In genomic region chr15:89690276-89691218, GRCh38 we compare ENCODE assay signal across 1 cellular context.
TF ChIP-seq lines count a peak whose summit lies in the region.

Gene PEX11A, minus strand, starts transcription at chr15:89690754. Its CDS starts 122 bp downstream, at chr15:89690632.
Gene WDR93, plus strand, starts transcription at chr15:89690811. Its CDS starts 10,936 bp downstream, at chr15:89701747.

TF ChIP-seq in HepG2, 621 proteins besides CTCF, POLR2A, EP300 and RAD21 (continued from another document and continues in another):
- peak; percentile 86 for TF ChIP-seq ZNF281 (CRISPR knock-in tag; IDR thresholded peaks at IDR 0.05; ENCODE audit: borderline replicate concordance)
- TF ChIP-seq ZNF260 (CRISPR knock-in tag; IDR thresholded peaks at IDR 0.05; ENCODE audit: borderline replicate concordance, low read depth) = no peak
- TF ChIP-seq TARDBP (CRISPR knock-in tag; IDR thresholded peaks at IDR 0.05) = 0 out of 2 replicates have a peak, but pooled peaks have one; percentile 45
- TF ChIP-seq ZNF251 (CRISPR knock-in tag; IDR thresholded peaks at IDR 0.05) = no peak
- no peak for TF ChIP-seq HMGXB3 (CRISPR knock-in tag; IDR thresholded peaks at IDR 0.05; ENCODE audit: borderline replicate concordance)
- no peak for TF ChIP-seq ZNF781 (CRISPR knock-in tag; IDR thresholded peaks at IDR 0.05; ENCODE audit: borderline replicate concordance, not compliant biosample characterization)
- no peak for TF ChIP-seq SRSF4 (IDR thresholded peaks at IDR 0.05; ENCODE audit: low read depth, low read length, poor library complexity, severe bottlenecking)
- TF ChIP-seq KDM5A (IDR thresholded peaks at IDR 0.05; ENCODE audit: borderline replicate concordance, low read length) = peak; percentile 60; the same call in 1 of the 2 replicates
- no peak for TF ChIP-seq FOXM1 (CRISPR knock-in tag; IDR thresholded peaks at IDR 0.05)
- no peak for TF ChIP-seq NKX3-1 (CRISPR knock-in tag; IDR thresholded peaks at IDR 0.05)
- TF ChIP-seq LCORL (IDR thresholded peaks at IDR 0.05) = no peak
- TF ChIP-seq LCORL (CRISPR knock-in tag; IDR thresholded peaks at IDR 0.05) = 0 out of 2 replicates have a peak, but pooled peaks have one; percentile 68
- TF ChIP-seq ZSCAN12 (CRISPR knock-in tag; IDR thresholded peaks at IDR 0.05) = no peak
- TF ChIP-seq ADNP (CRISPR knock-in tag; IDR thresholded peaks at IDR 0.05) = no peak
- 0 out of 2 replicates have a peak, but pooled peaks have one; percentile 77 for TF ChIP-seq ZMYM2 (CRISPR knock-in tag; IDR thresholded peaks at IDR 0.05)
- TF ChIP-seq SP1 (IDR thresholded peaks at IDR 0.05) = no peak
- peak; percentile 45; the same call in 1 of the 2 replicates for TF ChIP-seq SP1 (CRISPR knock-in tag; IDR thresholded peaks at IDR 0.05)
- peak; percentile 36; the same call in 1 of the 2 replicates for TF ChIP-seq ZNF770 (CRISPR knock-in tag; IDR thresholded peaks at IDR 0.05)
- peak; percentile 84 for TF ChIP-seq ZFY (CRISPR knock-in tag; IDR thresholded peaks at IDR 0.05)
- TF ChIP-seq SP2 (CRISPR knock-in tag; IDR thresholded peaks at IDR 0.05) = peak; percentile 70
- TF ChIP-seq ZNF766 (CRISPR knock-in tag; IDR thresholded peaks at IDR 0.05; ENCODE audit: borderline replicate concordance) = no peak
- TF ChIP-seq ZNF784 (CRISPR knock-in tag; IDR thresholded peaks at IDR 0.05; ENCODE audit: borderline replicate concordance) = no peak
- no peak for TF ChIP-seq ZSCAN29 (CRISPR knock-in tag; conservative IDR thresholded peaks at IDR 0.05)
- TF ChIP-seq ZNF441 (CRISPR knock-in tag; IDR thresholded peaks at IDR 0.05; ENCODE audit: borderline replicate concordance) = peak; percentile 23; the same call in 1 of the 2 replicates
- TF ChIP-seq PHF8 (CRISPR knock-in tag; IDR thresholded peaks at IDR 0.05) = peak; percentile 83
- no peak for TF ChIP-seq ZNF329 (CRISPR knock-in tag; IDR thresholded peaks at IDR 0.05; ENCODE audit: low read depth)
- TF ChIP-seq ZKSCAN5 (CRISPR knock-in tag; IDR thresholded peaks at IDR 0.05) = peak; percentile 80; the same call in 1 of the 2 replicates
- no peak for TF ChIP-seq ZNF263 (CRISPR knock-in tag; IDR thresholded peaks at IDR 0.05)
- TF ChIP-seq KIAA2018 (CRISPR knock-in tag; IDR thresholded peaks at IDR 0.05; ENCODE audit: borderline replicate concordance) = no peak
- no peak for TF ChIP-seq PRDM10 (CRISPR knock-in tag; IDR thresholded peaks at IDR 0.05; ENCODE audit: low read depth)
- TF ChIP-seq ATF6 (CRISPR knock-in tag; conservative IDR thresholded peaks at IDR 0.05) = no peak
- no peak for TF ChIP-seq NFRKB (IDR thresholded peaks at IDR 0.05)
- peak; percentile 25; the same call in 1 of the 2 replicates for TF ChIP-seq KLF6 (CRISPR knock-in tag; IDR thresholded peaks at IDR 0.05)
